ENCODE assay signal across 12 cellular contexts in the genomic region with DNA sequence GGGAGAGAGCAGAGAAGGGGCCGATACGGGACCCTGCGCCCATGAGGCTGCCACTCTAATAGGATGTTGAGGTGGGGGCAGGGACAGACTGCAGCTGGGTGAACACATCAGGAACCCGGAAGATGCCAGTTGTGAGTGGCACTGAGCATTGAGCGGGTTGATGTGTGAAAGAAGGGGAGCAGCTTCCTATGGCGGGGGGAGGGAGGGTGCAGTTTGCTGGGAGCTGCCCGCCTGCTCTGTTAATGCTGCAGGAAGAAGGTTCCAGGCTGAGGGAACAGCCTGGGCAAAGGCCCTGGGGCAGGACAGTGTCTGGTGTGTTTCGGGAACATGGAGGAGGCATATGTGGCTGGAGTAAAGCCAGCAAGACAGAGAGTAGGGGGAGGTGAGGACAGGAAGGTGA. TPM values are rescaled to one million over a fixed set of nuclear protein-coding genes. Genes with fewer than 3 reads are reported as not detected.
DNase-seq lines count a peak whose midpoint lies in the region; ATAC-seq and TF ChIP-seq lines count a peak whose summit lies in the region.
"Had no signal": no experiment of that assay in that cellular context is flagged by ENCODE, and none has a peak within 500 bp of the region (broad histone marks: within the 10 kb centered on the region; RNA-seq: fewer than 3 reads in every experiment).

No MANE protein-coding gene starts in this region.

- H3K27ac ChIP-seq in 22Rv1 (0 out of 2 replicates have a peak overlapping the region, but pooled peaks have one; percentile 38), caudate nucleus (ENCODE audit: low read depth, low read length) (peak overlapping the region; percentile 19), muscle layer of duodenum (ENCODE audit: low read length) (peak overlapping the region; percentile 69), aorta (ENCODE audit: low read depth in 1 of 2, low read length in 2 of 2) (no peak overlapping the region)
- H3K27ac ChIP-seq in CD8-positive, alpha-beta memory T cell (ENCODE audit: low read depth, low read length), result peak overlapping the region; percentile 70

- no peaks in the 10 kb centered on the region for H3K36me3 ChIP-seq in CD8-positive, alpha-beta memory T cell (ENCODE audit: insufficient read depth, low read length)
- H3K36me3 ChIP-seq in muscle layer of duodenum (ENCODE audit: control insufficient read depth in 1 of 2, insufficient read depth in 2 of 2, low read length in 2 of 2), result no peaks in the 10 kb centered on the region
- H3K36me3 ChIP-seq in aorta (ENCODE audit: control insufficient read depth in 1 of 2, insufficient read depth in 2 of 2, low read length in 1 of 2), result no peaks in the 10 kb centered on the region
- H3K36me3 ChIP-seq: tibial artery had no signal

- no peak for DNase-seq in CD8-positive, alpha-beta memory T cell
- peak in 3 of 61 donors; percentile 9 to 28 (median 22) for DNase-seq in caudate nucleus (lab: John Stamatoyannopoulos, UW)
- no peak for DNase-seq in aorta
- DNase-seq in GOT3 (lab: John Stamatoyannopoulos, UW), result no peak
- no peak for DNase-seq in NCI-H2227 treated with DMSO at 0.1 percent for 48 hours (lab: John Stamatoyannopoulos, UW)
- DNase-seq: activated CD4-positive, alpha-beta T cell treated with anti-CD3 and anti-CD28 coated beads for 1 hour; HFFc6; SHP77; tibial artery had no signal

- 88 to 92% methylated on average over 6 to 8 of the region's 8 CpGs for WGBS in aorta, 2 donors

- H3K27me3 Mint-ChIP-seq in CD8-positive, alpha-beta memory T cell, result peaks cover 0 to 2% of the 10 kb centered on the region in 2 donors

- H3K4me1 ChIP-seq in CD8-positive, alpha-beta memory T cell (ENCODE audit: insufficient read depth, low read length), result peaks cover 65% of the 10 kb centered on the region
- H3K4me1 ChIP-seq in muscle layer of duodenum (ENCODE audit: control insufficient read depth in 1 of 2, insufficient read depth in 2 of 2, low read length in 2 of 2) (peaks cover 42 to 60% of the 10 kb centered on the region in 2 donors), aorta (ENCODE audit: control insufficient read depth in 1 of 2, insufficient read depth in 2 of 2, low read length in 2 of 2) (no peaks in the 10 kb centered on the region)

- no peaks in the 10 kb centered on the region for H3K9me3 Mint-ChIP-seq in CD8-positive, alpha-beta memory T cell
- H3K9me3 Mint-ChIP-seq: HFFc6 had no signal

- H3K27ac Mint-ChIP-seq in CD8-positive, alpha-beta memory T cell, result peak overlapping the region; percentile 72 to 95 (median 88)
- H3K27ac Mint-ChIP-seq: HFFc6 had no signal

- intact Hi-C loops in aorta (cut with DNase I), result no loop called here

- TF ChIP-seq CTCF in 22Rv1 (IDR thresholded peaks at IDR 0.05), result no peak

- H3K9me3 ChIP-seq in CD8-positive, alpha-beta memory T cell (ENCODE audit: low read length), result no peaks in the 10 kb centered on the region
- H3K9me3 ChIP-seq in muscle layer of duodenum (ENCODE audit: control insufficient read depth in 1 of 2, low read length in 2 of 2) (no peaks in the 10 kb centered on the region), aorta (ENCODE audit: control insufficient read depth, low read length) (no peaks in the 10 kb centered on the region)
- H3K9me3 ChIP-seq: tibial artery had no signal

- H3K27me3 ChIP-seq in CD8-positive, alpha-beta memory T cell (ENCODE audit: insufficient read depth, low read length, poor library complexity, severe bottlenecking), result no peaks in the 10 kb centered on the region
- H3K27me3 ChIP-seq in muscle layer of duodenum (ENCODE audit: low read depth, low read length), result no peaks in the 10 kb centered on the region
- H3K27me3 ChIP-seq in aorta (ENCODE audit: control insufficient read depth in 1 of 2, insufficient read depth in 2 of 2, low read length in 1 of 2), result no peaks in the 10 kb centered on the region
- H3K27me3 ChIP-seq: tibial artery had no signal

- H3K36me3 Mint-ChIP-seq in CD8-positive, alpha-beta memory T cell, result peaks cover 0 to 9% (median 0%) of the 10 kb centered on the region in 3 donors

- H3K4me3 ChIP-seq in CD8-positive, alpha-beta memory T cell (ENCODE audit: low read length), result no peak overlapping the region
- H3K4me3 ChIP-seq in muscle layer of duodenum (ENCODE audit: low read depth in 1 of 2, low read length in 2 of 2), result no peak overlapping the region
- H3K4me3 ChIP-seq in aorta (ENCODE audit: low read length in 2 of 2), result no peak overlapping the region
- H3K4me3 ChIP-seq: tibial artery had no signal

- ATAC-seq in aorta (ENCODE audit: low FRiP score) (no peak), GM21529 (IDR thresholded peaks at IDR 0.05; ENCODE audit: unreplicated experiment) (no peak)

- peaks cover 56 to 87% (median 56%) of the 10 kb centered on the region in 3 donors for H3K4me1 Mint-ChIP-seq in CD8-positive, alpha-beta memory T cell

- CTCF ChIA-PET in CD8-positive, alpha-beta memory T cell (lab: Charles Lee), result no interaction called here

- H3K4me3 Mint-ChIP-seq in CD8-positive, alpha-beta memory T cell, result peak overlapping the region in 5 of 7 donors; percentile 31 to 76 (median 57)
- H3K4me3 Mint-ChIP-seq: HFFc6 had no signal

- POLR2A ChIA-PET in CD8-positive, alpha-beta memory T cell (lab: Charles Lee), result no interaction called here

RNA-seq across cellular contexts. Expression of a gene that starts 29.8 kb away (rescaled TPM):
- 100 to 1,000 TPM; 154 to 165 TPM for total RNA-seq in CD8-positive, alpha-beta memory T cell
- polyA plus RNA-seq in CD8-positive, alpha-beta memory T cell, result 105 TPM
- 100 to 1,000 TPM; 118 to 160 TPM for total RNA-seq in aorta
- 10 to 100 TPM; 51.7 to 89.7 TPM for polyA plus RNA-seq in aorta

RNA-seq across cellular contexts. Expression of a gene that starts 46.4 kb away (rescaled TPM):
- total RNA-seq in CD8-positive, alpha-beta memory T cell, result 10 to 100 TPM; 76.1 to 80.1 TPM
- 32.2 TPM for polyA plus RNA-seq in CD8-positive, alpha-beta memory T cell
- total RNA-seq in aorta, result 10 to 100 TPM; 25.0 to 31.5 TPM
- polyA plus RNA-seq in aorta, result 100 to 1,000 TPM in 1 of 2 donors, 10 to 100 TPM in 1; 54.2 to 243 TPM

Comparison
In these comparisons a context has a peak if more than half of its experiments do, and no peak if none do; other contexts are left out.
1. H3K27ac ChIP-seq: peak in 22Rv1 (single experiment), CD8-positive, alpha-beta memory T cell (single experiment), caudate nucleus (single experiment) and muscle layer of duodenum (single experiment); none in aorta (0 of 2).